In genomic region chr6:11810039-11810541, GRCh38 we compare ENCODE assay signal across 8 cellular contexts. TPM values are rescaled to one million over a fixed set of nuclear protein-coding genes. Genes with fewer than 3 reads are reported as not detected.
A peak's percentile ranks its signal among the peaks of the same experiment; 100 is the strongest.
DNase-seq lines count a peak whose midpoint lies in the region; ATAC-seq and TF ChIP-seq lines count a peak whose summit lies in the region.

No MANE protein-coding gene starts in this region.

- ATAC-seq in activated CD8-positive, alpha-beta T cell treated with anti-CD3 and anti-CD28 coated beads for 36 hours: no peak
- ATAC-seq in activated CD4-positive, CD25-positive, alpha-beta regulatory T cell treated with anti-CD3 and anti-CD28 coated beads, Interleukin-2, amount 50 U/mL, for 24 hours: no peak

- no peak for TF ChIP-seq POLR2A in breast epithelium (IDR thresholded peaks at IDR 0.05)

- H3K36me3 ChIP-seq in breast epithelium: no peaks in the 10 kb centered on the region

- H3K27ac Mint-ChIP-seq in activated T-cell treated with anti-CD3 and anti-CD28 coated beads, Interleukin-2, amount 50 U/mL, for 24 hours: no peak overlapping the region
- no peak overlapping the region for H3K27ac Mint-ChIP-seq in activated CD8-positive, alpha-beta T cell treated with anti-CD3 and anti-CD28 coated beads for 36 hours

- H3K27ac ChIP-seq in breast epithelium: peak overlapping the region; percentile 21 to 60

- DNase-seq in NCI-H1092 treated with DMSO at 0.1 percent for 48 hours (lab: John Stamatoyannopoulos, UW): peak; percentile 1
- no peak for DNase-seq in NCI-H1092 (lab: John Stamatoyannopoulos, UW)
- peak in 1 of 2 donors; percentile 63 for DNase-seq in breast epithelium (ENCODE audit: low spot score in 2 of 2)
- peak; percentile 88 for DNase-seq in kidney tubule cell (ENCODE audit: low spot score)
- peak; percentile 85 for DNase-seq in ureter (ENCODE audit: low spot score)
- DNase-seq in activated T-cell treated with anti-CD3 and anti-CD28 coated beads, Interleukin-2, amount 50 U/mL, for 24 hours: no peak
- DNase-seq in activated CD8-positive, alpha-beta T cell treated with anti-CD3 and anti-CD28 coated beads for 36 hours: no peak

- H3K27me3 ChIP-seq in breast epithelium: no peaks in the 10 kb centered on the region

- intact Hi-C loops in breast epithelium (cut with DNase I; ENCODE audit: low total_unique reads): no loop called here
- intact Hi-C loops in activated CD8-positive, alpha-beta T cell treated with anti-CD3 and anti-CD28 coated beads for 36 hours (cut with micrococcal nuclease): no loop called here

- peaks cover 0 to 4% of the 10 kb centered on the region in 2 donors for H3K4me1 ChIP-seq in breast epithelium

- POLR2A ChIA-PET in activated CD8-positive, alpha-beta T cell treated with anti-CD3 and anti-CD28 coated beads for 36 hours (lab: Charles Lee): interaction anchor here (1.0 kb wide), 1 partner anchor 78 kb away, joined by 5 read pairs; no protein-coding TSS in a partner anchor

- CTCF ChIA-PET in activated CD8-positive, alpha-beta T cell treated with anti-CD3 and anti-CD28 coated beads for 36 hours (lab: Charles Lee): interaction anchor here (0.7 kb wide), 1 partner anchor 46 kb away, joined by 3 read pairs; no protein-coding TSS in a partner anchor

- H3K4me3 Mint-ChIP-seq in activated T-cell treated with anti-CD3 and anti-CD28 coated beads, Interleukin-2, amount 50 U/mL, for 24 hours: no peak overlapping the region
- no peak overlapping the region for H3K4me3 Mint-ChIP-seq in activated CD8-positive, alpha-beta T cell treated with anti-CD3 and anti-CD28 coated beads for 36 hours

- peaks cover 6% of the 10 kb centered on the region for H3K27me3 Mint-ChIP-seq in activated T-cell treated with anti-CD3 and anti-CD28 coated beads, Interleukin-2, amount 50 U/mL, for 24 hours
- no peaks in the 10 kb centered on the region for H3K27me3 Mint-ChIP-seq in activated CD8-positive, alpha-beta T cell treated with anti-CD3 and anti-CD28 coated beads for 36 hours

- no peak for TF ChIP-seq CTCF in breast epithelium (IDR thresholded peaks at IDR 0.05)
- TF ChIP-seq CTCF in activated CD8-positive, alpha-beta T cell treated with anti-CD3 and anti-CD28 coated beads for 36 hours (IDR thresholded peaks at IDR 0.05): no peak

- no peaks in the 10 kb centered on the region for H3K9me3 Mint-ChIP-seq in activated T-cell treated with anti-CD3 and anti-CD28 coated beads, Interleukin-2, amount 50 U/mL, for 24 hours
- no peaks in the 10 kb centered on the region for H3K9me3 Mint-ChIP-seq in activated CD8-positive, alpha-beta T cell treated with anti-CD3 and anti-CD28 coated beads for 36 hours

- H3K4me1 Mint-ChIP-seq in activated T-cell treated with anti-CD3 and anti-CD28 coated beads, Interleukin-2, amount 50 U/mL, for 24 hours (ENCODE audit: low read depth): peaks cover 30% of the 10 kb centered on the region
- peaks cover 34% of the 10 kb centered on the region for H3K4me1 Mint-ChIP-seq in activated CD8-positive, alpha-beta T cell treated with anti-CD3 and anti-CD28 coated beads for 36 hours (ENCODE audit: low read depth)

- H3K9me3 ChIP-seq in breast epithelium: no peaks in the 10 kb centered on the region

- no peak overlapping the region for H3K4me3 ChIP-seq in breast epithelium

- H3K36me3 Mint-ChIP-seq in activated T-cell treated with anti-CD3 and anti-CD28 coated beads, Interleukin-2, amount 50 U/mL, for 24 hours (ENCODE audit: low read depth): no peaks in the 10 kb centered on the region
- H3K36me3 Mint-ChIP-seq in activated CD8-positive, alpha-beta T cell treated with anti-CD3 and anti-CD28 coated beads for 36 hours (ENCODE audit: low read depth): no peaks in the 10 kb centered on the region

RNA-seq across cellular contexts. Expression of gene ADTRP, which starts 31.5 kb away (rescaled TPM):
- 1 to 10 TPM in 2 of 3 donors, under 1 TPM in 1; 0.48 to 2.9 (median 2.6) TPM for total RNA-seq in breast epithelium
- 42.4 TPM for total RNA-seq in ureter
- 10 to 100 TPM; 20.0 to 21.9 TPM for total RNA-seq in activated CD8-positive, alpha-beta T cell treated with anti-CD3 and anti-CD28 coated beads for 36 hours

Comparison
In these comparisons a context has a peak if more than half of its experiments do, and no peak if none do; other contexts are left out.
1. DNase-seq: peak in NCI-H1092 treated with DMSO at 0.1 percent for 48 hours (single experiment), kidney tubule cell (single experiment) and ureter (single experiment); none in NCI-H1092 (single experiment), activated T-cell treated with anti-CD3 and anti-CD28 coated beads, Interleukin-2, amount 50 U/mL, for 24 hours (single experiment) and activated CD8-positive, alpha-beta T cell treated with anti-CD3 and anti-CD28 coated beads for 36 hours (single experiment).
2. RNA of gene ADTRP, which starts 31.5 kb away (total RNA-seq): 42.4 TPM in ureter (single experiment) and 20.0 to 21.9 TPM in activated CD8-positive, alpha-beta T cell treated with anti-CD3 and anti-CD28 coated beads for 36 hours; 0.48 to 2.9 TPM in breast epithelium; every median in the first group is over 4 times any median in the second.